ENCODE assay signal across 1 cellular context in genomic region chr5:112930082-112930344, GRCh38.
TF ChIP-seq lines count a peak whose summit lies in the region.

No MANE protein-coding gene starts in this region.

TF ChIP-seq in WTC11, 78 proteins besides CTCF, POLR2A, EP300 and RAD21 (continued from another document):
- no peak for TF ChIP-seq ARID4B (CRISPR knock-in tag; IDR thresholded peaks at IDR 0.05; ENCODE audit: borderline replicate concordance)
